In genomic region chr2:166565501-166565900, GRCh38 we compare ENCODE assay signal across 26 cellular contexts.
"Had no signal": no experiment of that assay in that cellular context is flagged by ENCODE, and none has a peak within 500 bp of the region (broad histone marks: within the 10 kb centered on the region; RNA-seq: fewer than 3 reads in every experiment).

No MANE protein-coding gene starts in this region.

- H3K4me1 ChIP-seq: stomach, suprapubic skin, testis, tibial artery, tibial nerve, transverse colon, upper lobe of left lung, upper lobe of right lung, uterus, vagina had no signal

- H3K36me3 ChIP-seq: stomach, suprapubic skin, thoracic aorta, tibial artery, tibial nerve, transverse colon, upper lobe of left lung, upper lobe of right lung, uterus, vagina had no signal

- H3K27ac ChIP-seq: stomach, suprapubic skin, testis, thoracic aorta, tibial artery, tibial nerve, transverse colon, upper lobe of left lung, upper lobe of right lung, uterus, vagina had no signal

- H3K9me3 ChIP-seq: stomach, suprapubic skin, testis, thoracic aorta, tibial artery, tibial nerve, transverse colon, upper lobe of left lung, upper lobe of right lung, uterus, vagina had no signal

- DNase-seq: stimulated activated CD4-positive, alpha-beta T cell treated with anti-CD3 and anti-CD28 coated beads, Interleukin-2, amount 100 ng/mL, for 48 hours; stimulated activated CD4-positive, alpha-beta T cell treated with anti-CD3 and anti-CD28 coated beads, Interleukin-4, amount 100 ng/mL, for 1 hour; stimulated activated CD4-positive, alpha-beta T cell treated with anti-CD3 and anti-CD28 coated beads, Interleukin-4, amount 100 ng/mL, for 24 hours; stimulated activated CD4-positive, alpha-beta T cell treated with anti-CD3 and anti-CD28 coated beads, Interleukin-4, amount 100 ng/mL, for 4 hours; stimulated activated CD8-positive, alpha-beta memory T cell treated with anti-CD3 and anti-CD28 coated beads, Interleukin-4, amount 100 ng/mL, for 48 hours; stimulated activated naive B cell treated with anti-CD40 and anti-IgM and Interleukin-4, amounts not matched to agents 10 μg/mL and 1 μg/mL and 100 μg/mL, for 72 hours; stimulated activated naive CD4-positive, alpha-beta T cell; stimulated activated naive CD4-positive, alpha-beta T cell treated with Interleukin-2 at 50 U/mL for 16 hours; stimulated activated naive CD8-positive, alpha-beta T cell treated with anti-CD3 and anti-CD28 coated beads, Interleukin-15, amount 100 ng/mL, for 72 hours; stimulated activated naive CD8-positive, alpha-beta T cell treated with anti-CD3 and anti-CD28 coated beads, Interleukin-15, Interleukin-2, amounts not matched to agents 100 U/mL and 50 U/mL, for 24 hours; stomach; substantia nigra; testis; tibial artery; transverse colon; trophoblast cell; upper lobe of left lung; upper lobe of right lung; uterus had no signal

- ATAC-seq: stimulated activated effector memory CD8-positive, alpha-beta T cell treated with anti-CD3 and anti-CD28 coated beads, Interleukin-12 subunit alpha, Interleukin-12 subunit beta, amount 100 ng/mL, for 72 hours; stimulated activated memory B cell treated with anti-CD40 and anti-IgM and Interleukin-4, amounts not matched to agents 10 μg/mL and 1 μg/mL and 100 μg/mL, for 72 hours; stimulated activated naive B cell treated with anti-CD40 and anti-IgM and Interleukin-4, amounts not matched to agents 10 μg/mL and 1 μg/mL and 100 μg/mL, for 72 hours; stimulated activated naive CD8-positive, alpha-beta T cell treated with anti-CD3 and anti-CD28 coated beads, Interleukin-15, amount 100 ng/mL, for 72 hours; stimulated activated naive CD8-positive, alpha-beta T cell treated with anti-CD3 and anti-CD28 coated beads, Interleukin-15, Interleukin-2, amounts not matched to agents 100 U/mL and 50 U/mL, for 24 hours; upper lobe of right lung had no signal

- H3K27me3 ChIP-seq: stomach, suprapubic skin, testis, tibial artery, tibial nerve, transverse colon, upper lobe of left lung, upper lobe of right lung, uterus, vagina had no signal

- H3K4me3 ChIP-seq: stomach, suprapubic skin, testis, thoracic aorta, tibial artery, tibial nerve, transverse colon, upper lobe of left lung, upper lobe of right lung, uterus, vagina had no signal

- FAIRE-seq: urothelium cell line had no signal
